Comparison of ENCODE assay signal across 17 cellular contexts in the genomic region with DNA sequence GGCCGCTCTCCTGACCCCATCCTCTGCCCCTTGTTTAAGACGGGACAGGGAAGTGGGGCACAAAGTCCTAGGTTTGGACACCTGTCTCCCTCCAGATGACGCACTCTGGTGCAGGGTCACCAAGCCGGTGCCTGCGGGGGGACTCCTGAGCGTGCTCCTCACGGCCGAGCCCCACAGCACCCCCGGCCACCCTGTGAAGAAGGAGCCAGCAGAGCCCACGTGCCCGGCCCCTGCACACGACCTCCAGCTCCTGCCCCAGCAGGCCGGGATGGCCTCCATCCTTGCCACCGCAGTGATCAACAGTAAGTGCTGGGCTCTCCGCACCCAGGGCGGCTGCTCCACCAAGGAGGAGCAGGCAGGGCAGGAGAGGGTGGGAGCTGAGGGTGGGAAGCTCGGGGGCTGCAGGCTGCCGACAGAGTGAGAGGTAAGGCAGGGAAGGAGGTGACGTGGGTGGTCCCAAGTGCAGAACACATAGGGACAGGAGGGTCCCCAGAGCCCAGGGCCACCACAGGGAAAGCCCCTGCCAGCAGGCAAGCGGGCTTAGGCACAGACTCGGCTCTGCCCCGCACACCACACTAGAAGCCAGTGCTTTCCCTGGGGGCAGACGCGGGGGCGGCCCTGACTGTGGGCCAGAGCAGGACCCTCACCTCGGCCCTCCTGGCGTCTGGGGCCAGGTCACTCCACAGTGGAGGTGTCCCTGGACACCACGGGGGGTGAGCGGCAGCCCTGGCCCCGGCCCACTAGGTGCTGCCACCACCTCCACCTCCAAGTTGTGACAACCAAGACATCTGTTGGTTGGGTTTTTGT.
"Had no signal": no experiment of that assay in that cellular context is flagged by ENCODE, and none has a peak within 500 bp of the region (broad histone marks: within the 10 kb centered on the region; RNA-seq: fewer than 3 reads in every experiment).

No MANE protein-coding gene starts in this region.

- H3K4me3 ChIP-seq: lung, right lobe of liver, skin epidermis, testis had no signal

- H3K27me3 Mint-ChIP-seq: activated CD4-positive, alpha-beta memory T cell treated with anti-CD3 and anti-CD28 coated beads for 36 hours; activated naive CD8-positive, alpha-beta T cell treated with anti-CD3 and anti-CD28 coated beads, Interleukin-2, amount 10 ng/mL, durations not matched to agents 7 days and 5 days; naive thymus-derived CD8-positive, alpha-beta T cell; stimulated activated naive B cell treated with anti-CD40 and anti-IgM and Interleukin-4, amounts not matched to agents 10 μg/mL and 1 μg/mL and 100 μg/mL, for 72 hours; T-cell had no signal

- H3K9me3 Mint-ChIP-seq: activated CD4-positive, alpha-beta memory T cell treated with anti-CD3 and anti-CD28 coated beads for 36 hours; activated naive CD4-positive, alpha-beta T cell treated with anti-CD3 and anti-CD28 coated beads for 36 hours; activated naive CD8-positive, alpha-beta T cell treated with anti-CD3 and anti-CD28 coated beads, Interleukin-2, amount 10 ng/mL, durations not matched to agents 7 days and 5 days; naive thymus-derived CD8-positive, alpha-beta T cell; stimulated activated naive B cell treated with anti-CD40 and anti-IgM and Interleukin-4, amounts not matched to agents 10 μg/mL and 1 μg/mL and 100 μg/mL, for 72 hours; T-cell had no signal

- H3K4me3 Mint-ChIP-seq: activated CD4-positive, alpha-beta memory T cell treated with anti-CD3 and anti-CD28 coated beads for 36 hours; activated naive CD4-positive, alpha-beta T cell treated with anti-CD3 and anti-CD28 coated beads for 36 hours; activated naive CD8-positive, alpha-beta T cell treated with anti-CD3 and anti-CD28 coated beads, Interleukin-2, amount 10 ng/mL, durations not matched to agents 7 days and 5 days; naive thymus-derived CD8-positive, alpha-beta T cell; stimulated activated naive B cell treated with anti-CD40 and anti-IgM and Interleukin-4, amounts not matched to agents 10 μg/mL and 1 μg/mL and 100 μg/mL, for 72 hours; T-cell had no signal

- H3K9ac ChIP-seq: parathyroid adenoma had no signal

- H3K4me1 ChIP-seq: parathyroid adenoma had no signal

- H3K36me3 Mint-ChIP-seq: activated naive CD8-positive, alpha-beta T cell treated with anti-CD3 and anti-CD28 coated beads, Interleukin-2, amount 10 ng/mL, durations not matched to agents 7 days and 5 days; naive thymus-derived CD8-positive, alpha-beta T cell had no signal

- H3K9me3 ChIP-seq: right lobe of liver, testis had no signal

- H3K27me3 ChIP-seq: right lobe of liver, testis had no signal

- H3K27ac ChIP-seq: parathyroid adenoma, right lobe of liver, skin epidermis, testis had no signal

- DNase-seq: amniotic stem cell, cerebellar nuclear complex, cortex of kidney had no signal

- H3K27ac Mint-ChIP-seq: activated CD4-positive, alpha-beta memory T cell treated with anti-CD3 and anti-CD28 coated beads for 36 hours; activated naive CD4-positive, alpha-beta T cell treated with anti-CD3 and anti-CD28 coated beads for 36 hours; activated naive CD8-positive, alpha-beta T cell treated with anti-CD3 and anti-CD28 coated beads, Interleukin-2, amount 10 ng/mL, durations not matched to agents 7 days and 5 days; stimulated activated naive B cell treated with anti-CD40 and anti-IgM and Interleukin-4, amounts not matched to agents 10 μg/mL and 1 μg/mL and 100 μg/mL, for 72 hours; T-cell had no signal

- FAIRE-seq: endometrium, keratinocyte, TTC549 had no signal

- H3K36me3 ChIP-seq: right lobe of liver had no signal
